In the genomic region with DNA sequence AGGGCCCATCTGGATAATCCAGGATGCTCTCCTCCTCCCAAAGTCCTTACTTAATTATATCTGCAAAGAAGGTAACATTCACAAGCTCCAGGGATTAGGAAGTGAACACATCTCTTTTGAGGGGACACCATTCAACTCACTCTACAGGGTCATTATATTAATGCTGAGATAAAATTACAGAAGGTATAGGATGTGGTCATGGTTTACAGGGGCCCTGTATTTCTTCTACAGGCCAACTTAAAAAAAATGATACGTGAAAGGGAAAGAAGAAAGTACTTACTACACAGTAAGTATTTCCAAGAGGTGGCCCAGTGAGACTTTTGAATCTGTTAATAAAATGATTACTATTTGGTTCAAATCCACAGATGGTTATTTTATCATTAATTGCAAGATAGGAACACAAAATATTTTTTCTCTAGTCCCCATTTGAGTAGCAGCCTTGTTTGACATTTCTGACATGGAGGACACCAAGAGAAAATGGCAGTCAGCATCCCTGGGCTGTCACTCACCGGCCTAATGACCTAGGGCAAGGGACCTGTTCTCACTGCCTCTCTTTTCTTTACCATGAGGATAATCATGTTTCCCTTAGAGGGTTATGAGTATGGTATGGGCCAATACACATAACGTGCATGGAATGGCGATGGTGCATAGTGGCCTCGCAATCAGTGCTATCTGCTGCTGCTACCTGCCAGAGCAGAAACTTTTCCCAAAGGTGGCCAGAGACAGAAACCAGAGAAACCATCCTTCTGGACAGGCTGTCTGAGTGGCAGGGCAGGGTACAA, we compare ENCODE assay signal across 18 cellular contexts.
A peak's percentile ranks its signal among the peaks of the same experiment; 100 is the strongest.
DNase-seq lines count a peak whose midpoint lies in the region; FAIRE-seq and TF ChIP-seq lines count a peak whose summit lies in the region.
"Had no signal": no experiment of that assay in that cellular context is flagged by ENCODE, and none has a peak within 500 bp of the region (broad histone marks: within the 10 kb centered on the region; RNA-seq: fewer than 3 reads in every experiment).

No MANE protein-coding gene starts in this region.

- no peaks in the 10 kb centered on the region for H3K79me2 ChIP-seq in astrocyte (ENCODE audit: insufficient read depth, low read length)

- 100% methylated on average over 4 of the region's 5 CpGs for WGBS in mesenchymal stem cell

- DNase-seq in RWPE1 (ENCODE audit: low spot score) (no peak), astrocyte (ENCODE audit: low read depth) (no peak), mesenchymal stem cell (no peak), NCI-H2081 (lab: John Stamatoyannopoulos, UW) (no peak), ACHN (no peak), LoVo (ENCODE audit: low spot score) (no peak)
- DNase-seq: activated CD4-positive, alpha-beta T cell treated with anti-CD3 and anti-CD28 coated beads, Interleukin-2, amount 50 U/mL, for 48 hours; BE2C; colonic mucosa; GDM1; NCI-H1092; retina; SHP77 treated with DMSO at 0.1 percent for 48 hours; stomach had no signal

- no peak overlapping the region for H3K14ac ChIP-seq in mesenchymal stem cell (ENCODE audit: low read length in 2 of 2)

- H2AFZ ChIP-seq in astrocyte (ENCODE audit: low read depth, low read length) (no peak overlapping the region), mesenchymal stem cell (ENCODE audit: low read depth, low read length) (no peak overlapping the region)

- H3K9me3 Mint-ChIP-seq in astrocyte (ENCODE audit: unreplicated experiment) = no peaks in the 10 kb centered on the region

- H2BK120ac ChIP-seq in mesenchymal stem cell (ENCODE audit: low read depth, low read length) = no peak overlapping the region

- H4K20me1 ChIP-seq in astrocyte (ENCODE audit: insufficient read depth, low read length) = no peaks in the 10 kb centered on the region

- in situ Hi-C loops in ACHN (cut with HindIII; ENCODE audit: low pct_ligation_motif_present, low pct_unique_long_range_greater_than_20kb, low sequenced_read_pairs) = no loop called here

- H3K9me3 ChIP-seq in astrocyte (ENCODE audit: insufficient read depth, low read depth, low read length) = no peaks in the 10 kb centered on the region
- no peaks in the 10 kb centered on the region for H3K9me3 ChIP-seq in mesenchymal stem cell (ENCODE audit: control insufficient read depth, low read length)
- no peaks in the 10 kb centered on the region for H3K9me3 ChIP-seq in subcutaneous abdominal adipose tissue (ENCODE audit: control insufficient read depth in 5 of 5, low read length in 5 of 5)
- H3K9me3 ChIP-seq: BE2C, colonic mucosa, stomach had no signal

- H3K27me3 Mint-ChIP-seq in astrocyte (ENCODE audit: low read depth, unreplicated experiment) = no peaks in the 10 kb centered on the region

- no peak overlapping the region for H3K4me3 Mint-ChIP-seq in astrocyte (ENCODE audit: unreplicated experiment)

- H2BK12ac ChIP-seq in mesenchymal stem cell (ENCODE audit: low read length in 2 of 2) = no peak overlapping the region

- H3K4me3 ChIP-seq in astrocyte (ENCODE audit: insufficient read depth, low read depth, low read length) (no peak overlapping the region), mesenchymal stem cell (ENCODE audit: insufficient read depth in 1 of 2, low read depth in 1 of 2, low read length in 2 of 2) (no peak overlapping the region), subcutaneous abdominal adipose tissue (ENCODE audit: low read depth in 1 of 5, low read length in 5 of 5) (no peak overlapping the region)
- H3K4me3 ChIP-seq: colonic mucosa, K562, stomach had no signal

- CTCF ChIA-PET in RWPE1 (lab: Yijun Ruan, JAX) = interaction anchor here (1.0 kb wide), 1 partner anchor 179 kb away, joined by 3 read pairs; no protein-coding TSS in a partner anchor

- TF ChIP-seq CTCF in RWPE1 (conservative IDR thresholded peaks at IDR 0.05; ENCODE audit: low read depth) (no peak), astrocyte (IDR thresholded peaks at IDR 0.05; ENCODE audit: insufficient read depth, low read depth, low read length) (no peak)

- H3K18ac ChIP-seq in mesenchymal stem cell (ENCODE audit: low read depth in 1 of 2, low read length in 2 of 2) = peak overlapping the region in 1 of 2 experiments; percentile 40

- no peak for FAIRE-seq in astrocyte (lab: Jason Lieb, UNC)
- FAIRE-seq: GM12892, K562 had no signal

- peaks cover 14% of the 10 kb centered on the region for H3K36me3 Mint-ChIP-seq in astrocyte (ENCODE audit: low read depth, unreplicated experiment)

- H3K4me2 ChIP-seq in astrocyte (ENCODE audit: low read length) (peak overlapping the region; percentile 31), mesenchymal stem cell (ENCODE audit: low read length, poor library complexity, severe bottlenecking) (no peak overlapping the region)

- H3K27ac ChIP-seq in RWPE1 (peak overlapping the region; percentile 92), astrocyte (ENCODE audit: low read depth, low read length) (peak overlapping the region; percentile 89), mesenchymal stem cell (ENCODE audit: low read length, poor library complexity, severe bottlenecking) (no peak overlapping the region), subcutaneous abdominal adipose tissue (ENCODE audit: low read depth, low read length) (peak overlapping the region; percentile 18)
- H3K27ac ChIP-seq: colonic mucosa, VCaP had no signal

- peak overlapping the region; percentile 3 for H2BK15ac ChIP-seq in mesenchymal stem cell (ENCODE audit: low read depth, poor library complexity, severe bottlenecking)

- peak overlapping the region; percentile 80 for H4K91ac ChIP-seq in mesenchymal stem cell (ENCODE audit: low read length)

- H3K27me3 ChIP-seq in astrocyte (ENCODE audit: insufficient read depth, low read length) (no peaks in the 10 kb centered on the region), mesenchymal stem cell (ENCODE audit: control insufficient read depth in 1 of 2, insufficient read depth in 1 of 2, low read length in 2 of 2) (no peaks in the 10 kb centered on the region), subcutaneous abdominal adipose tissue (ENCODE audit: control insufficient read depth in 5 of 5, insufficient read depth in 4 of 5, low read length in 5 of 5) (no peaks in the 10 kb centered on the region)
- H3K27me3 ChIP-seq: BE2C, colonic mucosa, stomach had no signal

- H3K9ac ChIP-seq in astrocyte (ENCODE audit: low read length) = peak overlapping the region; percentile 70
- H3K9ac ChIP-seq in mesenchymal stem cell (ENCODE audit: low read length) = peak overlapping the region; percentile 60
- no peak overlapping the region for H3K9ac ChIP-seq in subcutaneous abdominal adipose tissue (ENCODE audit: low read length in 5 of 5)

- H3K27ac Mint-ChIP-seq in astrocyte (ENCODE audit: unreplicated experiment) = peak overlapping the region; percentile 88

- H3K79me1 ChIP-seq in mesenchymal stem cell (replicated peaks; ENCODE audit: low read length, poor library complexity, severe bottlenecking) = peaks cover 2% of the 10 kb centered on the region

- POLR2A ChIA-PET in RWPE1 (lab: Yijun Ruan, JAX; ENCODE audit: low non-redundant PET) = no interaction called here

- peak overlapping the region; percentile 66 for H4K8ac ChIP-seq in mesenchymal stem cell (ENCODE audit: low read length)

- H2AK5ac ChIP-seq in mesenchymal stem cell (ENCODE audit: low read length, severe bottlenecking) = no peak overlapping the region

- no peak overlapping the region for H2BK5ac ChIP-seq in mesenchymal stem cell (ENCODE audit: low read depth, low read length, poor library complexity, severe bottlenecking)

- H3K4me1 ChIP-seq in astrocyte (ENCODE audit: insufficient read depth, low read length) (peaks cover 24% of the 10 kb centered on the region), mesenchymal stem cell (ENCODE audit: control insufficient read depth, insufficient read depth, low read depth, low read length) (peaks cover 5% of the 10 kb centered on the region), subcutaneous abdominal adipose tissue (ENCODE audit: control insufficient read depth in 5 of 5, insufficient read depth in 5 of 5, low read length in 5 of 5) (peaks cover 0 to 11% (median 8%) of the 10 kb centered on the region in 5 donors)
- H3K4me1 ChIP-seq: BE2C, colonic mucosa had no signal

- H3K36me3 ChIP-seq in astrocyte (ENCODE audit: insufficient read depth, low read length) = peaks cover 2% of the 10 kb centered on the region
- peaks cover 9% of the 10 kb centered on the region in 2 experiments for H3K36me3 ChIP-seq in mesenchymal stem cell (ENCODE audit: control insufficient read depth in 1 of 2, insufficient read depth in 2 of 2, low read depth in 1 of 2, low read length in 2 of 2)
- H3K36me3 ChIP-seq in subcutaneous abdominal adipose tissue (ENCODE audit: control insufficient read depth in 5 of 5, insufficient read depth in 5 of 5, low read length in 5 of 5) = peaks cover 3 to 31% (median 27%) of the 10 kb centered on the region in 5 donors
- H3K36me3 ChIP-seq: BE2C, colonic mucosa had no signal

- H3K4me1 Mint-ChIP-seq in astrocyte (ENCODE audit: low read depth, unreplicated experiment) = peaks cover 20% of the 10 kb centered on the region

- H3K4ac ChIP-seq in mesenchymal stem cell (ENCODE audit: low read depth in 1 of 2, low read length in 2 of 2) = peak overlapping the region in 1 of 2 experiments; percentile 52

- no peak overlapping the region for H3K23ac ChIP-seq in mesenchymal stem cell (ENCODE audit: low read length in 2 of 2)

Comparison
In these comparisons a context has a peak if more than half of its experiments do, and no peak if none do; other contexts are left out.
1. H3K9ac ChIP-seq: peak in astrocyte (single experiment) and mesenchymal stem cell (single experiment); none in subcutaneous abdominal adipose tissue (0 of 5).